Comparison of ENCODE assay signal across 12 cellular contexts in genomic region chr10:107915277-107915634, GRCh38.
A peak's percentile ranks its signal among the peaks of the same experiment; 100 is the strongest.
DNase-seq lines count a peak whose midpoint lies in the region; ATAC-seq, FAIRE-seq and TF ChIP-seq lines count a peak whose summit lies in the region.
"Had no signal": no experiment of that assay in that cellular context is flagged by ENCODE, and none has a peak within 500 bp of the region (broad histone marks: within the 10 kb centered on the region; RNA-seq: fewer than 3 reads in every experiment).

No MANE protein-coding gene starts in this region.

- no peaks in the 10 kb centered on the region for H4K20me1 ChIP-seq in fibroblast of lung (ENCODE audit: control insufficient read depth, extremely low read depth, insufficient read depth, low read length)

- peaks cover 2% of the 10 kb centered on the region for H3K36me3 Mint-ChIP-seq in activated CD4-positive, alpha-beta memory T cell treated with anti-CD3 and anti-CD28 coated beads for 36 hours

- no peak overlapping the region for H3K4me2 ChIP-seq in fibroblast of lung (ENCODE audit: extremely low read depth, insufficient read depth, low read length)

- H3K36me3 ChIP-seq in fibroblast of lung (ENCODE audit: control insufficient read depth, insufficient read depth, low read length) (no peaks in the 10 kb centered on the region), pancreas (no peaks in the 10 kb centered on the region)

- no peak overlapping the region for H3K4me3 Mint-ChIP-seq in activated CD4-positive, alpha-beta memory T cell treated with anti-CD3 and anti-CD28 coated beads for 36 hours

- CTCF ChIA-PET in GM10248 (lab: Yijun Ruan, JAX): interaction anchor here (1.0 kb wide), 1 partner anchor 11 kb away, joined by 3 read pairs; no protein-coding TSS in a partner anchor
- CTCF ChIA-PET in activated CD4-positive, alpha-beta memory T cell treated with anti-CD3 and anti-CD28 coated beads for 36 hours (lab: Charles Lee): no interaction called here

- no peak overlapping the region for H2AFZ ChIP-seq in fibroblast of lung (ENCODE audit: low read length)

- POLR2A ChIA-PET in GM10248 (lab: Yijun Ruan, JAX): no interaction called here
- POLR2A ChIA-PET in activated CD4-positive, alpha-beta memory T cell treated with anti-CD3 and anti-CD28 coated beads for 36 hours (lab: Charles Lee): no interaction called here

- no peaks in the 10 kb centered on the region for H3K9me3 ChIP-seq in fibroblast of lung (ENCODE audit: control insufficient read depth, insufficient read depth, low read depth, low read length)
- H3K9me3 ChIP-seq in pancreas: no peaks in the 10 kb centered on the region

- H3K27ac Mint-ChIP-seq in activated CD4-positive, alpha-beta memory T cell treated with anti-CD3 and anti-CD28 coated beads for 36 hours: no peak overlapping the region

- ATAC-seq in pancreas: peak; percentile 42 to 75 (median 54)
- no peak for ATAC-seq in GM21447 (IDR thresholded peaks at IDR 0.05; ENCODE audit: unreplicated experiment)

- peaks cover 6% of the 10 kb centered on the region for H3K27me3 Mint-ChIP-seq in activated CD4-positive, alpha-beta memory T cell treated with anti-CD3 and anti-CD28 coated beads for 36 hours

- H3K27ac ChIP-seq in fibroblast of lung (ENCODE audit: insufficient read depth, low read length) (no peak overlapping the region), pancreas (peak overlapping the region; percentile 26 to 80 (median 63))

- peak overlapping the region in 1 of 4 experiments; percentile 46 for H3K4me3 ChIP-seq in fibroblast of lung (replicated peaks in 1 of 4; ENCODE audit: control extremely low read depth in 1 of 4, insufficient read depth in 1 of 4, low read depth in 3 of 4, low read length in 4 of 4)
- H3K4me3 ChIP-seq in pancreas: peak overlapping the region; percentile 9 to 47 (median 32)

- H3K27me3 ChIP-seq in fibroblast of lung (ENCODE audit: control insufficient read depth, insufficient read depth, low read length): no peaks in the 10 kb centered on the region
- peaks cover 0 to 6% (median 2%) of the 10 kb centered on the region in 4 donors for H3K27me3 ChIP-seq in pancreas

- no peak for TF ChIP-seq CTCF in GM10248 (IDR thresholded peaks at IDR 0.05; ENCODE audit: control extremely low read depth, extremely low read depth, low read depth, missing control alignments)
- no peak for TF ChIP-seq CTCF in fibroblast of lung (conservative IDR thresholded peaks at IDR 0.05 in 1 of 2, IDR thresholded peaks at IDR 0.05 in 1 of 2; ENCODE audit: low read depth in 1 of 2, low read length in 2 of 2)
- TF ChIP-seq CTCF in pancreas (IDR thresholded peaks at IDR 0.05): no peak

- H3K9me3 Mint-ChIP-seq in activated CD4-positive, alpha-beta memory T cell treated with anti-CD3 and anti-CD28 coated beads for 36 hours: peaks cover 27% of the 10 kb centered on the region

- no peaks in the 10 kb centered on the region for H3K4me1 ChIP-seq in fibroblast of lung (ENCODE audit: control insufficient read depth, extremely low read depth, insufficient read depth, low read length)
- no peaks in the 10 kb centered on the region for H3K4me1 ChIP-seq in pancreas

- DNase-seq in GM10248 (ENCODE audit: extremely low spot score) (peak; percentile 8), MV-4-11 (lab: John Stamatoyannopoulos, UW) (peak; percentile 22), fibroblast of lung (ENCODE audit: low read depth in 2 of 2) (peak; percentile 2 to 80), pancreas (peak in 2 of 6 donors; percentile 4 to 12), putamen (ENCODE audit: low spot score) (no peak)
- DNase-seq in stimulated activated CD4-positive, alpha-beta T cell treated with anti-CD3 and anti-CD28 coated beads, Interleukin-4, amount 100 ng/mL, for 24 hours: no peak
- DNase-seq in activated CD4-positive, alpha-beta memory T cell treated with anti-CD3 and anti-CD28 coated beads for 36 hours: no peak
- DNase-seq: activated T-cell treated with anti-CD3 and anti-CD28 coated beads, Interleukin-2, amount 50 U/mL, for 48 hours; Calu3; NCI-H187 had no signal

- intact Hi-C loops in pancreas (cut with DNase I): no loop called here
- intact Hi-C loops in activated CD4-positive, alpha-beta memory T cell treated with anti-CD3 and anti-CD28 coated beads for 36 hours (cut with micrococcal nuclease): no loop called here

- H3K9ac ChIP-seq in fibroblast of lung (ENCODE audit: insufficient read depth, low read length): no peak overlapping the region

- H3K79me2 ChIP-seq in fibroblast of lung (ENCODE audit: control insufficient read depth, insufficient read depth, low read length): no peaks in the 10 kb centered on the region

- 2 to 4% methylated on average over 7 of the region's 7 CpGs for WGBS in pancreas, 2 donors

- no peak for FAIRE-seq in pancreas (lab: Jason Lieb, UNC)
- FAIRE-seq: endothelial cell of umbilical vein had no signal

- H3K4me1 Mint-ChIP-seq in activated CD4-positive, alpha-beta memory T cell treated with anti-CD3 and anti-CD28 coated beads for 36 hours (ENCODE audit: low read depth): no peaks in the 10 kb centered on the region

Comparison
In these comparisons a context has a peak if more than half of its experiments do, and no peak if none do; other contexts are left out.
1. DNase-seq: peak in GM10248 (single experiment), MV-4-11 (single experiment) and fibroblast of lung (2 of 2); none in stimulated activated CD4-positive, alpha-beta T cell treated with anti-CD3 and anti-CD28 coated beads, Interleukin-4, amount 100 ng/mL, for 24 hours (single experiment), putamen (single experiment) and activated CD4-positive, alpha-beta memory T cell treated with anti-CD3 and anti-CD28 coated beads for 36 hours (single experiment).